ENCODE assay signal across 8 cellular contexts in genomic region chr3:45760878-45761711, GRCh38. TPM values are rescaled to one million over a fixed set of nuclear protein-coding genes. Genes with fewer than 3 reads are reported as not detected.
DNase-seq lines count a peak whose midpoint lies in the region; ATAC-seq and TF ChIP-seq lines count a peak whose summit lies in the region.

No MANE protein-coding gene starts in this region.

- no peaks in the 10 kb centered on the region for H3K36me3 Mint-ChIP-seq in activated CD4-positive, alpha-beta memory T cell treated with anti-CD3 and anti-CD28 coated beads, Interleukin-2, amount 10 ng/mL, durations not matched to agents 7 days and 5 days (ENCODE audit: low read depth)
- H3K36me3 Mint-ChIP-seq in neural progenitor cell, result no peaks in the 10 kb centered on the region

- H3K27ac ChIP-seq in GM23248, result no peak overlapping the region
- H3K27ac ChIP-seq in neural progenitor cell, result no peak overlapping the region

- H2AFZ ChIP-seq in GM23248 (no peak overlapping the region), neural progenitor cell (replicated peaks) (peak overlapping the region; percentile 96)

- H3K4me3 Mint-ChIP-seq in activated CD4-positive, alpha-beta memory T cell treated with anti-CD3 and anti-CD28 coated beads, Interleukin-2, amount 10 ng/mL, durations not matched to agents 7 days and 5 days, result no peak overlapping the region
- no peak overlapping the region for H3K4me3 Mint-ChIP-seq in neural progenitor cell

- POLR2A ChIA-PET in BJ (lab: Charles Lee), result interaction anchor here (0.6 kb wide), 1 partner anchor 210 kb away, joined by 12 read pairs; no protein-coding TSS in a partner anchor
- POLR2A ChIA-PET in activated CD4-positive, alpha-beta memory T cell treated with anti-CD3 and anti-CD28 coated beads, Interleukin-2, amount 10 ng/mL, durations not matched to agents 7 days and 5 days (lab: Charles Lee), result interaction anchor here (2.0 kb wide), 1 partner anchor 168 kb away, joined by 5 read pairs; no protein-coding TSS in a partner anchor

- H3F3A ChIP-seq in GM23248 (ENCODE audit: insufficient read depth) (no peaks in the 10 kb centered on the region), neural progenitor cell (ENCODE audit: low read depth) (no peaks in the 10 kb centered on the region)

- CTCF ChIA-PET in BJ (lab: Yijun Ruan, JAX), result interaction anchor here (0.7 to 6.2 kb wide), 18 partner anchors 10 to 318 kb away, joined by 3 to 92 read pairs (median 6); no protein-coding TSS in a partner anchor
- CTCF ChIA-PET in activated CD4-positive, alpha-beta memory T cell treated with anti-CD3 and anti-CD28 coated beads, Interleukin-2, amount 10 ng/mL, durations not matched to agents 7 days and 5 days (lab: Charles Lee), result interaction anchor here (0.6 to 5.1 kb wide), 9 partner anchors 12 to 315 kb away, joined by 3 to 60 read pairs (median 5); no protein-coding TSS in a partner anchor

- H3K27ac Mint-ChIP-seq in activated CD4-positive, alpha-beta memory T cell treated with anti-CD3 and anti-CD28 coated beads, Interleukin-2, amount 10 ng/mL, durations not matched to agents 7 days and 5 days, result no peak overlapping the region
- H3K27ac Mint-ChIP-seq in neural progenitor cell, result no peak overlapping the region

- no peaks in the 10 kb centered on the region for H3K9me2 ChIP-seq in GM23248 (ENCODE audit: insufficient read depth)

- H3K9me3 ChIP-seq in GM23248 (ENCODE audit: low read depth) (no peaks in the 10 kb centered on the region), neural progenitor cell (ENCODE audit: low read depth) (no peaks in the 10 kb centered on the region)

- H3K27me3 ChIP-seq in BJ (ENCODE audit: control insufficient read depth, insufficient read depth, low read length) (peaks cover 9% of the 10 kb centered on the region), GM23248 (replicated peaks; ENCODE audit: insufficient read depth) (peaks cover 18% of the 10 kb centered on the region), neural progenitor cell (no peaks in the 10 kb centered on the region)

- DNase-seq in BJ (ENCODE audit: low read depth) (peak; percentile 3), GM23248 (peak; percentile 79), NCI-H524 treated with DMSO at 0.1 percent for 48 hours (lab: John Stamatoyannopoulos, UW) (peak; percentile 24), fibroblast of the aortic adventitia (ENCODE audit: low read depth) (peak; percentile 79), neural progenitor cell (ENCODE audit: low spot score) (peak; percentile 76)
- peak; percentile 49 for DNase-seq in activated CD4-positive, alpha-beta memory T cell treated with anti-CD3 and anti-CD28 coated beads, Interleukin-2, amount 10 ng/mL, durations not matched to agents 7 days and 5 days

- H3K4me1 ChIP-seq in GM23248 (ENCODE audit: insufficient read depth), result no peaks in the 10 kb centered on the region
- peaks cover 4% of the 10 kb centered on the region for H3K4me1 ChIP-seq in neural progenitor cell

- no peaks in the 10 kb centered on the region for H3K9me3 Mint-ChIP-seq in activated CD4-positive, alpha-beta memory T cell treated with anti-CD3 and anti-CD28 coated beads, Interleukin-2, amount 10 ng/mL, durations not matched to agents 7 days and 5 days
- H3K9me3 Mint-ChIP-seq in neural progenitor cell, result no peaks in the 10 kb centered on the region

- H3K4me1 Mint-ChIP-seq in activated CD4-positive, alpha-beta memory T cell treated with anti-CD3 and anti-CD28 coated beads, Interleukin-2, amount 10 ng/mL, durations not matched to agents 7 days and 5 days, result no peaks in the 10 kb centered on the region
- H3K4me1 Mint-ChIP-seq in neural progenitor cell, result peaks cover 4% of the 10 kb centered on the region

- in situ Hi-C loops in GM23248 (cut with MboI), result loop anchor here (5.0 to 25.0 kb wide), 2 partner anchors 166 to 601 kb away; partner anchors contain the start of genes CCR2 and CCR5

- peaks cover 10% of the 10 kb centered on the region for H3K27me3 Mint-ChIP-seq in activated CD4-positive, alpha-beta memory T cell treated with anti-CD3 and anti-CD28 coated beads, Interleukin-2, amount 10 ng/mL, durations not matched to agents 7 days and 5 days
- peaks cover 7% of the 10 kb centered on the region for H3K27me3 Mint-ChIP-seq in neural progenitor cell (ENCODE audit: insufficient read depth, low read depth)

- H3K79me2 ChIP-seq in GM23248 (ENCODE audit: insufficient read depth) (no peaks in the 10 kb centered on the region), neural progenitor cell (ENCODE audit: low read depth) (no peaks in the 10 kb centered on the region)

- H3K36me3 ChIP-seq in BJ (ENCODE audit: control insufficient read depth, insufficient read depth, low read length) (no peaks in the 10 kb centered on the region), GM23248 (ENCODE audit: low read depth) (no peaks in the 10 kb centered on the region), neural progenitor cell (no peaks in the 10 kb centered on the region)

- ATAC-seq in HG03097 (IDR thresholded peaks at IDR 0.05; ENCODE audit: low FRiP score, unreplicated experiment) (no peak), HG02623 (IDR thresholded peaks at IDR 0.05; ENCODE audit: unreplicated experiment) (no peak)

- H3K4me2 ChIP-seq in GM23248 (ENCODE audit: unreplicated experiment) (no peak overlapping the region), neural progenitor cell (no peak overlapping the region)

- WGBS in GM23248 (ENCODE audit: low coverage in 1 of 2, low lambda C conversion rate in 2 of 2, missing lambda C conversion rate in 2 of 2), 2 experiments, result 27 to 28% methylated on average over 14 of the region's 14 CpGs

- TF ChIP-seq CTCF in BJ (IDR thresholded peaks at IDR 0.05; ENCODE audit: insufficient read depth, low read depth, low read length) (peak; percentile 88), fibroblast of the aortic adventitia (IDR thresholded peaks at IDR 0.05; ENCODE audit: insufficient read depth, low read length) (peak; percentile 90), neural progenitor cell (IDR thresholded peaks at IDR 0.05) (peak; percentile 77)

- H3K9ac ChIP-seq in GM23248 (no peak overlapping the region), neural progenitor cell (no peak overlapping the region)

- no peaks in the 10 kb centered on the region for H4K20me1 ChIP-seq in GM23248 (ENCODE audit: insufficient read depth)
- H4K20me1 ChIP-seq in neural progenitor cell (ENCODE audit: low read depth), result no peaks in the 10 kb centered on the region

- no peak overlapping the region for H3K4me3 ChIP-seq in BJ (ENCODE audit: low read depth, low read length)
- H3K4me3 ChIP-seq in GM23248, result no peak overlapping the region
- no peak overlapping the region for H3K4me3 ChIP-seq in fibroblast of the aortic adventitia (ENCODE audit: low read depth, low read length)
- no peak overlapping the region for H3K4me3 ChIP-seq in neural progenitor cell

RNA-seq across cellular contexts. Expression of gene SLC6A20, which starts 35.2 kb away (rescaled TPM):
- polyA plus RNA-seq in BJ (2011; rRNA removed) (not detected in 2 replicates), GM23248 (2016; fragmentation: Nextera tagmentation; extraction: Ambion mirVana) (not detected in 2 replicates)
- polyA minus RNA-seq in BJ (2011; rRNA and poly(A)+ RNA removed), result not detected in 2 replicates
- total RNA-seq in GM23248 (2014; rRNA removed; shearing (Covaris generic)), result not detected in 2 replicates
- total RNA-seq in activated CD4-positive, alpha-beta memory T cell treated with anti-CD3 and anti-CD28 coated beads, Interleukin-2, amount 10 ng/mL, durations not matched to agents 7 days and 5 days, result not detected
- total RNA-seq in fibroblast of the aortic adventitia (ENCODE audit: low replicate concordance) (not detected in 2 replicates), neural progenitor cell (ENCODE audit: low replicate concordance) (not detected in 2 replicates)

Comparison
In these comparisons a context has a peak if more than half of its experiments do, and no peak if none do; other contexts are left out.
1. DNase-seq: peak in every context shown above with its lines; median percentile 79 in GM23248; 79 in fibroblast of the aortic adventitia; 76 in neural progenitor cell; 49 in activated CD4-positive, alpha-beta memory T cell treated with anti-CD3 and anti-CD28 coated beads, Interleukin-2, amount 10 ng/mL, durations not matched to agents 7 days and 5 days; 24 in NCI-H524 treated with DMSO at 0.1 percent for 48 hours; 3 in BJ.